ENCODE assay signal across 10 cellular contexts in genomic region chr15:67137951-67138935, GRCh38.
DNase-seq lines count a peak whose midpoint lies in the region; ATAC-seq, FAIRE-seq and TF ChIP-seq lines count a peak whose summit lies in the region.
"Had no signal": no experiment of that assay in that cellular context is flagged by ENCODE, and none has a peak within 500 bp of the region (broad histone marks: within the 10 kb centered on the region; RNA-seq: fewer than 3 reads in every experiment).

No MANE protein-coding gene starts in this region.

- no peak for ATAC-seq in GM19328 (IDR thresholded peaks at IDR 0.05; ENCODE audit: unreplicated experiment)
- no peak for ATAC-seq in HepG2

- peaks cover 9% of the 10 kb centered on the region for H3K36me3 Mint-ChIP-seq in IgD-negative memory B cell
- H3K36me3 Mint-ChIP-seq in activated T-helper 2 cell treated with anti-CD3 and anti-CD28 coated beads, Interferon-gamma antibody, Interleukin-2, Interleukin-4, amounts not matched to agents 10 μg/mL and 5 μg/mL and 100 μg/mL, durations not matched to agents 14 hours and 24 hours and 36 hours (ENCODE audit: low read depth), result peaks cover 22% of the 10 kb centered on the region

- TF ChIP-seq CTCF in hepatocyte (IDR thresholded peaks at IDR 0.05; ENCODE audit: poor library complexity), result no peak
- no peak for TF ChIP-seq CTCF in smooth muscle cell (IDR thresholded peaks at IDR 0.05; ENCODE audit: borderline replicate concordance, insufficient read depth, poor library complexity, severe bottlenecking)
- TF ChIP-seq CTCF in HepG2 (CRISPR knock-in tag; IDR thresholded peaks at IDR 0.05), result no peak

- no peaks in the 10 kb centered on the region for H3K9me2 ChIP-seq in hepatocyte (replicated peaks; ENCODE audit: insufficient read depth)

- POLR2A ChIA-PET in HepG2 (lab: Yijun Ruan, JAX), result no interaction called here

- H3K4me1 ChIP-seq in hepatocyte (ENCODE audit: insufficient read depth) (peaks cover 69% of the 10 kb centered on the region), smooth muscle cell (ENCODE audit: low read depth) (peaks cover 64% of the 10 kb centered on the region), HepG2 (ENCODE audit: insufficient read depth, low read length) (peaks cover 91% of the 10 kb centered on the region)

- peak overlapping the region; percentile 85 for H3K27ac ChIP-seq in hepatocyte
- peak overlapping the region; percentile 91 for H3K27ac ChIP-seq in smooth muscle cell (ENCODE audit: low read depth)
- H3K27ac ChIP-seq in HepG2 (ENCODE audit: extremely low read length, insufficient read depth, low read length), result no peak overlapping the region
- H3K27ac ChIP-seq: HL-60 had no signal

- peaks cover 31% of the 10 kb centered on the region for H4K20me1 ChIP-seq in hepatocyte (ENCODE audit: insufficient read depth, poor library complexity, severe bottlenecking)
- no peaks in the 10 kb centered on the region for H4K20me1 ChIP-seq in smooth muscle cell (ENCODE audit: low read depth)
- peaks cover 62% of the 10 kb centered on the region for H4K20me1 ChIP-seq in HepG2 (ENCODE audit: insufficient read depth, low read length)

- 64% methylated on average over 17 of the region's 17 CpGs for WGBS in hepatocyte (ENCODE audit: low lambda C conversion rate, missing lambda C conversion rate)
- WGBS in smooth muscle cell (ENCODE audit: low lambda C conversion rate), result 52% methylated on average over 16 of the region's 17 CpGs
- WGBS in HepG2 (ENCODE audit: low lambda C conversion rate), result 94% methylated on average over 17 of the region's 17 CpGs

- H3K27me3 Mint-ChIP-seq in IgD-negative memory B cell, result no peaks in the 10 kb centered on the region
- H3K27me3 Mint-ChIP-seq in activated T-helper 2 cell treated with anti-CD3 and anti-CD28 coated beads, Interferon-gamma antibody, Interleukin-2, Interleukin-4, amounts not matched to agents 10 μg/mL and 5 μg/mL and 100 μg/mL, durations not matched to agents 14 hours and 24 hours and 36 hours (ENCODE audit: low read depth), result no peaks in the 10 kb centered on the region

- H2AFZ ChIP-seq in hepatocyte (no peak overlapping the region), smooth muscle cell (ENCODE audit: low read depth) (peak overlapping the region; percentile 10), HepG2 (ENCODE audit: low read length) (no peak overlapping the region)

- TF ChIP-seq RAD21 in HepG2 (CRISPR knock-in tag; IDR thresholded peaks at IDR 0.05), result no peak

- peaks cover 19% of the 10 kb centered on the region for H3F3A ChIP-seq in smooth muscle cell (ENCODE audit: low read depth)

- no peaks in the 10 kb centered on the region for H3K36me3 ChIP-seq in hepatocyte (replicated peaks; ENCODE audit: insufficient read depth, low read depth)
- H3K36me3 ChIP-seq in smooth muscle cell (ENCODE audit: low read depth), result no peaks in the 10 kb centered on the region
- no peaks in the 10 kb centered on the region; a peak in 1 of 5 replicates for H3K36me3 ChIP-seq in HepG2 (replicated peaks in 1 of 2; ENCODE audit: control insufficient read depth in 1 of 2, insufficient read depth in 2 of 2, low read length in 2 of 2)

- H3K4me2 ChIP-seq in hepatocyte (peak overlapping the region; percentile 68), smooth muscle cell (peak overlapping the region; percentile 83), HepG2 (ENCODE audit: low read depth, low read length) (no peak overlapping the region)

- no peak for TF ChIP-seq POLR2A in HepG2 (IDR thresholded peaks at IDR 0.05; ENCODE audit: insufficient read depth in 1 of 2, low read depth in 2 of 2, low read length in 2 of 2)

- FAIRE-seq in HepG2 (lab: Jason Lieb, UNC), result no peak

- H3K27ac Mint-ChIP-seq in IgD-negative memory B cell, result peak overlapping the region in 2 of 3 donors; percentile 8 to 77
- peak overlapping the region; percentile 58 for H3K27ac Mint-ChIP-seq in activated T-helper 2 cell treated with anti-CD3 and anti-CD28 coated beads, Interferon-gamma antibody, Interleukin-2, Interleukin-4, amounts not matched to agents 10 μg/mL and 5 μg/mL and 100 μg/mL, durations not matched to agents 14 hours and 24 hours and 36 hours

- H3K9ac ChIP-seq in smooth muscle cell (ENCODE audit: low read depth) (peak overlapping the region; percentile 81), HepG2 (ENCODE audit: insufficient read depth, low read depth, low read length) (no peak overlapping the region)

- H3K79me2 ChIP-seq in hepatocyte, result peaks cover 93% of the 10 kb centered on the region
- peaks cover 90% of the 10 kb centered on the region for H3K79me2 ChIP-seq in smooth muscle cell (ENCODE audit: low read depth)
- H3K79me2 ChIP-seq in HepG2 (ENCODE audit: insufficient read depth, low read length), result peaks cover 84% of the 10 kb centered on the region

- DNase-seq in activated T-helper 2 cell treated with anti-CD3 and anti-CD28 coated beads, Interferon-gamma antibody, Interleukin-2, Interleukin-4, amounts not matched to agents 10 μg/mL and 5 μg/mL and 100 μg/mL, durations not matched to agents 14 hours and 24 hours and 36 hours (ENCODE audit: low spot score), result no peak
- DNase-seq in hepatocyte (ENCODE audit: low spot score) (no peak), smooth muscle cell (lab: John Stamatoyannopoulos, UW; ENCODE audit: unreplicated experiment) (no peak), H4 (ENCODE audit: low spot score) (no peak), HepG2 (ENCODE audit: low spot score) (no peak)
- no peak for DNase-seq in stimulated activated CD4-positive, alpha-beta T cell treated with anti-CD3 and anti-CD28 coated beads, Interleukin-4, amount 100 ng/mL, for 1 hour
- DNase-seq: effector CD8-positive, alpha-beta T cell had no signal

- CTCF ChIA-PET in HepG2 (lab: Yijun Ruan, JAX; ENCODE audit: low intra/inter-chr PET ratio, low total read pairs), result no interaction called here

- H3K9me3 Mint-ChIP-seq in IgD-negative memory B cell, result no peaks in the 10 kb centered on the region
- H3K9me3 Mint-ChIP-seq in activated T-helper 2 cell treated with anti-CD3 and anti-CD28 coated beads, Interferon-gamma antibody, Interleukin-2, Interleukin-4, amounts not matched to agents 10 μg/mL and 5 μg/mL and 100 μg/mL, durations not matched to agents 14 hours and 24 hours and 36 hours, result no peaks in the 10 kb centered on the region

- peaks cover 60 to 82% (median 72%) of the 10 kb centered on the region in 3 donors for H3K4me1 Mint-ChIP-seq in IgD-negative memory B cell
- peaks cover 62% of the 10 kb centered on the region for H3K4me1 Mint-ChIP-seq in activated T-helper 2 cell treated with anti-CD3 and anti-CD28 coated beads, Interferon-gamma antibody, Interleukin-2, Interleukin-4, amounts not matched to agents 10 μg/mL and 5 μg/mL and 100 μg/mL, durations not matched to agents 14 hours and 24 hours and 36 hours (ENCODE audit: low read depth)

- BruUV-seq in HepG2 (replicated peaks; lab: Mats Ljungman, UMichigan), result no TSS peak

- H3K4me3 ChIP-seq in hepatocyte, result no peak overlapping the region
- peak overlapping the region; percentile 13 for H3K4me3 ChIP-seq in smooth muscle cell
- H3K4me3 ChIP-seq in HepG2 (replicated peaks in 1 of 3; ENCODE audit: insufficient read depth in 1 of 3, low read depth in 2 of 3, low read length in 3 of 3), result no peak overlapping the region

- H3K27me3 ChIP-seq in hepatocyte (no peaks in the 10 kb centered on the region), smooth muscle cell (ENCODE audit: low read depth) (no peaks in the 10 kb centered on the region), HepG2 (ENCODE audit: control insufficient read depth in 1 of 2, insufficient read depth in 2 of 2, low read length in 2 of 2) (no peaks in the 10 kb centered on the region)

- H3K9me3 ChIP-seq in hepatocyte (ENCODE audit: low read depth), result no peaks in the 10 kb centered on the region
- no peaks in the 10 kb centered on the region for H3K9me3 ChIP-seq in smooth muscle cell (replicated peaks; ENCODE audit: low read depth)
- no peaks in the 10 kb centered on the region for H3K9me3 ChIP-seq in HepG2 (ENCODE audit: low read length)

- TF ChIP-seq EP300 in HepG2 (IDR thresholded peaks at IDR 0.05; ENCODE audit: low read depth in 2 of 2, low read length in 2 of 2) (no peak), HepG2 (CRISPR knock-in tag; IDR thresholded peaks at IDR 0.05; ENCODE audit: borderline replicate concordance) (no peak)

- H3K4me3 Mint-ChIP-seq in IgD-negative memory B cell, result peak overlapping the region in 2 of 4 donors; percentile 79
- no peak overlapping the region for H3K4me3 Mint-ChIP-seq in activated T-helper 2 cell treated with anti-CD3 and anti-CD28 coated beads, Interferon-gamma antibody, Interleukin-2, Interleukin-4, amounts not matched to agents 10 μg/mL and 5 μg/mL and 100 μg/mL, durations not matched to agents 14 hours and 24 hours and 36 hours (ENCODE audit: low read depth)

- intact Hi-C loops in activated T-helper 2 cell treated with anti-CD3 and anti-CD28 coated beads, Interferon-gamma antibody, Interleukin-2, Interleukin-4, amounts not matched to agents 10 μg/mL and 5 μg/mL and 100 μg/mL, durations not matched to agents 14 hours and 24 hours and 36 hours (cut with micrococcal nuclease), result no loop called here
- intact Hi-C loops in HepG2 (cut with micrococcal nuclease; ENCODE audit: unreplicated experiment), result no loop called here

- in situ Hi-C loops in HepG2 (cut with HindIII; ENCODE audit: extremely low pct_ligation_motif_present, low pct_unique_long_range_greater_than_20kb), result no loop called here

TF ChIP-seq in HepG2, 621 proteins besides CTCF, POLR2A, EP300 and RAD21 (continues in another document):
- TF ChIP-seq ELF1 (CRISPR knock-in tag; IDR thresholded peaks at IDR 0.05), result no peak
- no peak for TF ChIP-seq ZBTB8A (CRISPR knock-in tag; IDR thresholded peaks at IDR 0.05; ENCODE audit: borderline replicate concordance, low read depth)
- TF ChIP-seq HOXA5 (CRISPR knock-in tag; IDR thresholded peaks at IDR 0.05), result no peak
- TF ChIP-seq SRSF1 (optimal IDR thresholded peaks at IDR 0.05; ENCODE audit: low read depth, low read length), result no peak
- TF ChIP-seq RARG (CRISPR knock-in tag; IDR thresholded peaks at IDR 0.05; ENCODE audit: low read depth), result no peak
- no peak for TF ChIP-seq ZNF264 (CRISPR knock-in tag; IDR thresholded peaks at IDR 0.05)
- no peak for TF ChIP-seq ATF7 (IDR thresholded peaks at IDR 0.05)
- no peak for TF ChIP-seq ATF7 (CRISPR knock-in tag; IDR thresholded peaks at IDR 0.05)
- no peak for TF ChIP-seq ETV5 (CRISPR knock-in tag; IDR thresholded peaks at IDR 0.05; ENCODE audit: borderline replicate concordance)
- no peak for TF ChIP-seq ZSCAN12 (CRISPR knock-in tag; IDR thresholded peaks at IDR 0.05)
- TF ChIP-seq ZNF773 (CRISPR knock-in tag; IDR thresholded peaks at IDR 0.05; ENCODE audit: borderline replicate concordance), result no peak
- TF ChIP-seq FOXP1 (IDR thresholded peaks at IDR 0.05), result no peak
- no peak for TF ChIP-seq FOXP1 (CRISPR knock-in tag; IDR thresholded peaks at IDR 0.05)
- TF ChIP-seq ZNF451 (CRISPR knock-in tag; IDR thresholded peaks at IDR 0.05), result no peak
- TF ChIP-seq ZNF619 (CRISPR knock-in tag; IDR thresholded peaks at IDR 0.05), result no peak
